10 cellular contexts compared by ENCODE assay signal in the genomic region with DNA sequence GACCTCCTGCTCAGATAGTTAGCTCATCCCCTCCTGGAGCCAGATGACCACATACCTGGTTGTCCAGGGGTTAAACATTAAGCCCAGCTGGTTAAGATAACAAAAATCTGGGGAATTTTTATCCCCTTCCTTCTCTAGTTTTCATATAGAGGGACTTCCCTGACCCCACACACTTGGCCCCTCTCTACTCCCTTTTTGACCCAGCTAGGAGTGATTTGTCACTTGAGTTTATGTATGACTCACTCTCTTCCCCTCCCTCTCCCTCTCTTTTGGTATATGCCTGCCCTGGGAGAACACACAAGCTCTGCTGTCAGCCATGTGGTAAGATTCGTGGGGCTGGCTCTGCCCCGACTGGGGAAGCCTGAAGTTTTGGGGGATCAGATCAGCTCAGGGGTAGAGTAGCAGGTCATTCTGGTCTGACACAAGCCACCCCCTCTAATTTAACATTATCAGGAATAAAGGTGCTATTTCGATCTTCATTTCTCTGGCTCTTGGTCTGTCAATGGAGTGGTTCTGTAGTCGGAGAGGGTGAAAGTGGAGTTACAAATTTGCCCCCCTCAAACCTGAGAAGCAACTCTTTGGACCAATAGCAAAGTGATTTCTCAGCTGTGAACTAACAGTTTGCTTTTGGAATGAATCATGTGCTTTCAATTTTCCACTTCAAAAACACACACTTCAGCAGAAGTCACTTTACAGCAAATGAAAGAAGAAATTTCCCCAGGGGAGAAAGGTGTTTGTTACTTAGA.
DNase-seq lines count a peak whose midpoint lies in the region; ATAC-seq and TF ChIP-seq lines count a peak whose summit lies in the region.
"Had no signal": no experiment of that assay in that cellular context is flagged by ENCODE, and none has a peak within 500 bp of the region (broad histone marks: within the 10 kb centered on the region; RNA-seq: fewer than 3 reads in every experiment).

No MANE protein-coding gene starts in this region.

- CTCF ChIA-PET in RWPE1 (lab: Yijun Ruan, JAX) = no interaction called here

- H3K27ac Mint-ChIP-seq in activated T-helper 1 cell treated with anti-CD3 and anti-CD28 coated beads, Interleukin-12 subunit alpha, Interleukin-12 subunit beta, Interleukin-2, Interleukin-4 antibody, amounts not matched to agents 30 ng/mL and 10 ng/mL and 1 ng/mL, durations not matched to agents 14 hours and 24 hours and 36 hours = peak overlapping the region; percentile 84
- H3K27ac Mint-ChIP-seq: activated naive CD4-positive, alpha-beta T cell treated with anti-CD3 and anti-CD28 coated beads, Interleukin-2, amount 50 U/mL, for 24 hours had no signal

- no peak for TF ChIP-seq CTCF in RWPE1 (conservative IDR thresholded peaks at IDR 0.05; ENCODE audit: low read depth)

- peaks cover 2% of the 10 kb centered on the region for H3K27me3 Mint-ChIP-seq in activated T-helper 1 cell treated with anti-CD3 and anti-CD28 coated beads, Interleukin-12 subunit alpha, Interleukin-12 subunit beta, Interleukin-2, Interleukin-4 antibody, amounts not matched to agents 30 ng/mL and 10 ng/mL and 1 ng/mL, durations not matched to agents 14 hours and 24 hours and 36 hours (ENCODE audit: insufficient read depth)
- H3K27me3 Mint-ChIP-seq: activated naive CD4-positive, alpha-beta T cell treated with anti-CD3 and anti-CD28 coated beads, Interleukin-2, amount 50 U/mL, for 24 hours had no signal

- no peak overlapping the region for H3K27ac ChIP-seq in RWPE1
- H3K27ac ChIP-seq: psoas muscle had no signal

- ATAC-seq in GM18873 (IDR thresholded peaks at IDR 0.05; ENCODE audit: low FRiP score, unreplicated experiment) (peak; percentile 54), HG03066 (IDR thresholded peaks at IDR 0.05; ENCODE audit: low read depth, unreplicated experiment) (peak; percentile 61)

- H3K9me3 Mint-ChIP-seq in activated T-helper 1 cell treated with anti-CD3 and anti-CD28 coated beads, Interleukin-12 subunit alpha, Interleukin-12 subunit beta, Interleukin-2, Interleukin-4 antibody, amounts not matched to agents 30 ng/mL and 10 ng/mL and 1 ng/mL, durations not matched to agents 14 hours and 24 hours and 36 hours = no peaks in the 10 kb centered on the region
- H3K9me3 Mint-ChIP-seq: activated naive CD4-positive, alpha-beta T cell treated with anti-CD3 and anti-CD28 coated beads, Interleukin-2, amount 50 U/mL, for 24 hours had no signal

- peak; percentile 61 for DNase-seq in A172 (ENCODE audit: low spot score)
- no peak for DNase-seq in activated T-helper 1 cell treated with anti-CD3 and anti-CD28 coated beads, Interleukin-12 subunit alpha, Interleukin-12 subunit beta, Interleukin-2, Interleukin-4 antibody, amounts not matched to agents 30 ng/mL and 10 ng/mL and 1 ng/mL, durations not matched to agents 14 hours and 24 hours and 36 hours (ENCODE audit: low spot score)
- DNase-seq in NCI-H446 treated with DMSO at 0.1 percent for 48 hours (lab: John Stamatoyannopoulos, UW) = no peak
- no peak for DNase-seq in RWPE1 (ENCODE audit: low spot score)
- DNase-seq in activated CD4-positive, alpha-beta T cell treated with anti-CD3 and anti-CD28 coated beads, Interleukin-2, amount 50 U/mL, for 4 hours = no peak
- no peak for DNase-seq in NCI-H748 (lab: John Stamatoyannopoulos, UW; ENCODE audit: unreplicated experiment)
- DNase-seq: psoas muscle had no signal

- H3K4me1 Mint-ChIP-seq in activated T-helper 1 cell treated with anti-CD3 and anti-CD28 coated beads, Interleukin-12 subunit alpha, Interleukin-12 subunit beta, Interleukin-2, Interleukin-4 antibody, amounts not matched to agents 30 ng/mL and 10 ng/mL and 1 ng/mL, durations not matched to agents 14 hours and 24 hours and 36 hours (ENCODE audit: low read depth) = no peaks in the 10 kb centered on the region
- H3K4me1 Mint-ChIP-seq: activated naive CD4-positive, alpha-beta T cell treated with anti-CD3 and anti-CD28 coated beads, Interleukin-2, amount 50 U/mL, for 24 hours had no signal

- POLR2A ChIA-PET in RWPE1 (lab: Yijun Ruan, JAX; ENCODE audit: low non-redundant PET) = no interaction called here

- intact Hi-C loops in activated T-helper 1 cell treated with anti-CD3 and anti-CD28 coated beads, Interleukin-12 subunit alpha, Interleukin-12 subunit beta, Interleukin-2, Interleukin-4 antibody, amounts not matched to agents 30 ng/mL and 10 ng/mL and 1 ng/mL, durations not matched to agents 14 hours and 24 hours and 36 hours (cut with micrococcal nuclease) = no loop called here

- H3K36me3 Mint-ChIP-seq in activated T-helper 1 cell treated with anti-CD3 and anti-CD28 coated beads, Interleukin-12 subunit alpha, Interleukin-12 subunit beta, Interleukin-2, Interleukin-4 antibody, amounts not matched to agents 30 ng/mL and 10 ng/mL and 1 ng/mL, durations not matched to agents 14 hours and 24 hours and 36 hours (ENCODE audit: low read depth) = no peaks in the 10 kb centered on the region
- H3K36me3 Mint-ChIP-seq: activated naive CD4-positive, alpha-beta T cell treated with anti-CD3 and anti-CD28 coated beads, Interleukin-2, amount 50 U/mL, for 24 hours had no signal

- no peak overlapping the region for H3K4me3 Mint-ChIP-seq in activated T-helper 1 cell treated with anti-CD3 and anti-CD28 coated beads, Interleukin-12 subunit alpha, Interleukin-12 subunit beta, Interleukin-2, Interleukin-4 antibody, amounts not matched to agents 30 ng/mL and 10 ng/mL and 1 ng/mL, durations not matched to agents 14 hours and 24 hours and 36 hours
- H3K4me3 Mint-ChIP-seq: activated naive CD4-positive, alpha-beta T cell treated with anti-CD3 and anti-CD28 coated beads, Interleukin-2, amount 50 U/mL, for 24 hours had no signal
